In genomic region chr14:50985816-50986396, GRCh38 we compare ENCODE assay signal across 2 cellular contexts.
TF ChIP-seq lines count a peak whose summit lies in the region.

No MANE protein-coding gene starts in this region.

TF ChIP-seq in K562, 482 proteins besides CTCF, POLR2A, EP300 and RAD21 (continued from another document):
- TF ChIP-seq U2AF1 (optimal IDR thresholded peaks at IDR 0.05; ENCODE audit: low read depth, low read length) (no peak), FOXJ3 (CRISPR knock-in tag; IDR thresholded peaks at IDR 0.05) (no peak), IFI16 (CRISPR knock-in tag; IDR thresholded peaks at IDR 0.05) (no peak), HNRNPL (IDR thresholded peaks at IDR 0.05; ENCODE audit: low read depth, low read length) (no peak), GATAD2A (IDR thresholded peaks at IDR 0.05) (no peak), SNRNP70 (optimal IDR thresholded peaks at IDR 0.05; ENCODE audit: low read depth, low read length) (no peak)

TF ChIP-seq in GM12891, 5 proteins besides CTCF, POLR2A, EP300 and RAD21 (continued from another document):
- TF ChIP-seq SPI1 (IDR thresholded peaks at IDR 0.05; ENCODE audit: low read depth, low read length): no peak
